In the genomic region with DNA sequence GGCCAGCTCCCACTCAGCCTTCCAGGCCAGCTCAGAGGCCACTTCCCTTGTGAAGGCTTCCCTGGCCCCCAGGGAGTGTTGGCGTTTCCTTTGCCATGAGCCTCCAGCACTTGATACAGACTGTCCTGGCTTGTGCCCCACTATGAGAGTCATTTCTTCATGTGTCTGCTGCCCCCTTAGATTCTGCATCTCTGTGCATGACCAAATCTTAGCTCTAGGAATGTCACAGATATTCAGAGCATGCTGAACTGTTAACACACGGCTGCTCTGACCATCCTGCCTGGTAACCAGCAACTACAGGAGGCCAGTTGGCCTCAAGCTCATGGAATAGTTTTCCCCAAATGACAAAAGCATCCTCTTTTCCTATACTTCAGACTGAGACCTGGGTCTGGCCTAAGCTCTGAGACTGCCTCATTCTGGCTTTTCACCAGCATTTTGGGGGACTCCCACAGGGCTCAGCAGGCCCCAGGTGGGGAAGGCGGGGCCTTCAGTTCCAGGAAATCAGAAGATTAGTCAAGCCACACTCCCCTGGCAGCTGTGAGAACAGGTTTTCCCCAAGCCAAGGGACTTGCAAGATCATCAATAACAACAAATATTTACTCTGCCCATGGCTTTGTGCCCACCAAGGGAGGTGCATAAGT, we compare ENCODE assay signal across 8 cellular contexts.
DNase-seq lines count a peak whose midpoint lies in the region; ATAC-seq and TF ChIP-seq lines count a peak whose summit lies in the region.

No MANE protein-coding gene starts in this region.

- ATAC-seq in GM21825 (IDR thresholded peaks at IDR 0.05; ENCODE audit: unreplicated experiment) = peak; percentile 41
- no peak for ATAC-seq in RWPE2 (ENCODE audit: low read depth)
- ATAC-seq in activated naive CD8-positive, alpha-beta T cell treated with anti-CD3 and anti-CD28 coated beads, Interleukin-2, amount 50 U/mL, for 24 hours = peak; percentile 61

- H3K27me3 Mint-ChIP-seq in activated naive CD8-positive, alpha-beta T cell treated with anti-CD3 and anti-CD28 coated beads, Interleukin-2, amount 50 U/mL, for 24 hours = no peaks in the 10 kb centered on the region

- H3K27ac ChIP-seq in RWPE2 (ENCODE audit: poor library complexity, severe bottlenecking) (peak overlapping the region; percentile 65), ovary (no peak overlapping the region)

- 73 to 87% (median 84%) methylated on average over 3 of the region's 3 CpGs for WGBS in ovary, 3 donors

- H3K4me3 ChIP-seq in RWPE2 (ENCODE audit: severe bottlenecking) (no peak overlapping the region), ovary (no peak overlapping the region)

- H3K36me3 ChIP-seq in RWPE2 (ENCODE audit: low read depth) (no peaks in the 10 kb centered on the region), ovary (no peaks in the 10 kb centered on the region)

- TF ChIP-seq CTCF in RWPE2 (IDR thresholded peaks at IDR 0.05; ENCODE audit: poor library complexity, severe bottlenecking) (no peak), ovary (IDR thresholded peaks at IDR 0.05) (no peak)

- H3K4me3 Mint-ChIP-seq in activated naive CD8-positive, alpha-beta T cell treated with anti-CD3 and anti-CD28 coated beads, Interleukin-2, amount 50 U/mL, for 24 hours = peak overlapping the region; percentile 19

- peak overlapping the region; percentile 90 for H3K27ac Mint-ChIP-seq in activated naive CD8-positive, alpha-beta T cell treated with anti-CD3 and anti-CD28 coated beads, Interleukin-2, amount 50 U/mL, for 24 hours

- H3K4me1 Mint-ChIP-seq in activated naive CD8-positive, alpha-beta T cell treated with anti-CD3 and anti-CD28 coated beads, Interleukin-2, amount 50 U/mL, for 24 hours = peaks cover 92% of the 10 kb centered on the region

- no peaks in the 10 kb centered on the region for H3K27me3 ChIP-seq in RWPE2 (ENCODE audit: insufficient read depth, poor library complexity, severe bottlenecking)
- no peaks in the 10 kb centered on the region for H3K27me3 ChIP-seq in ovary

- TF ChIP-seq EP300 in ovary (IDR thresholded peaks at IDR 0.05) = no peak

- H3K9me3 ChIP-seq in RWPE2 (ENCODE audit: severe bottlenecking) = no peaks in the 10 kb centered on the region
- H3K9me3 ChIP-seq in ovary = no peaks in the 10 kb centered on the region

- H3K4me1 ChIP-seq in RWPE2 (ENCODE audit: insufficient read depth, poor library complexity, severe bottlenecking) (peaks cover 56% of the 10 kb centered on the region), ovary (ENCODE audit: insufficient read depth) (peaks cover 5% of the 10 kb centered on the region)

- DNase-seq in COR-L47 (lab: John Stamatoyannopoulos, UW) (peak; percentile 8), RWPE2 (ENCODE audit: low spot score) (no peak), NCI-H2107 treated with DMSO at 0.1 percent for 48 hours (lab: John Stamatoyannopoulos, UW; ENCODE audit: unreplicated experiment) (no peak), hypothalamus (lab: John Stamatoyannopoulos, UW) (no peak), ovary (no peak)
- DNase-seq in activated naive CD8-positive, alpha-beta T cell treated with anti-CD3 and anti-CD28 coated beads, Interleukin-2, amount 50 U/mL, for 24 hours = peak; percentile 74
- DNase-seq in stimulated activated CD4-positive, alpha-beta T cell treated with anti-CD3 and anti-CD28 coated beads, Interleukin-2, amount 100 ng/mL, for 48 hours = peak; percentile 47 to 57

- no peaks in the 10 kb centered on the region for H3K9me3 Mint-ChIP-seq in activated naive CD8-positive, alpha-beta T cell treated with anti-CD3 and anti-CD28 coated beads, Interleukin-2, amount 50 U/mL, for 24 hours

- H3K36me3 Mint-ChIP-seq in activated naive CD8-positive, alpha-beta T cell treated with anti-CD3 and anti-CD28 coated beads, Interleukin-2, amount 50 U/mL, for 24 hours (ENCODE audit: low read depth) = no peaks in the 10 kb centered on the region

- intact Hi-C loops in ovary (cut with DNase I) = no loop called here

- TF ChIP-seq POLR2A in ovary (IDR thresholded peaks at IDR 0.05) = no peak

Comparison
In these comparisons a context has a peak if more than half of its experiments do, and no peak if none do; other contexts are left out.
1. DNase-seq: peak in COR-L47 (single experiment), activated naive CD8-positive, alpha-beta T cell treated with anti-CD3 and anti-CD28 coated beads, Interleukin-2, amount 50 U/mL, for 24 hours (single experiment) and stimulated activated CD4-positive, alpha-beta T cell treated with anti-CD3 and anti-CD28 coated beads, Interleukin-2, amount 100 ng/mL, for 48 hours (2 of 2); none in RWPE2 (single experiment), NCI-H2107 treated with DMSO at 0.1 percent for 48 hours (single experiment), hypothalamus (0 of 51) and ovary (0 of 5).